ENCODE assay signal across 1 cellular context in genomic region chr14:24271134-24271833, GRCh38.
A peak's percentile ranks its signal among the peaks of the same experiment; 100 is the strongest.
TF ChIP-seq lines count a peak whose summit lies in the region.

RABGGTA (minus strand) TSS chr14:24271597; CDS start chr14:24271115, 482 bp downstream.

TF ChIP-seq in HepG2, 621 proteins besides CTCF, POLR2A, EP300 and RAD21 (continued from another document and continues in another):
- TF ChIP-seq ZNF703 (CRISPR knock-in tag; IDR thresholded peaks at IDR 0.05; ENCODE audit: borderline replicate concordance) = peak; percentile 87; the same call in 1 of the 2 replicates
- TF ChIP-seq PATZ1 (CRISPR knock-in tag; IDR thresholded peaks at IDR 0.05) = peak; percentile 94
- peak; percentile 90 for TF ChIP-seq ZNF660 (CRISPR knock-in tag; IDR thresholded peaks at IDR 0.05; ENCODE audit: borderline replicate concordance, low read depth)
- TF ChIP-seq KIAA2018 (CRISPR knock-in tag; IDR thresholded peaks at IDR 0.05; ENCODE audit: borderline replicate concordance) = peak; percentile 99
- peak; percentile 99 for TF ChIP-seq SNAPC2 (CRISPR knock-in tag; IDR thresholded peaks at IDR 0.05)
- TF ChIP-seq FOXA3 (CRISPR knock-in tag; IDR thresholded peaks at IDR 0.05) = peak; percentile 92
- peak; percentile 82; the same call in 1 of the 2 replicates for TF ChIP-seq GFI1 (CRISPR knock-in tag; IDR thresholded peaks at IDR 0.05; ENCODE audit: borderline replicate concordance)
- peak; percentile 96 for TF ChIP-seq STAT5B (CRISPR knock-in tag; IDR thresholded peaks at IDR 0.05)
- TF ChIP-seq EEA1 (CRISPR knock-in tag; IDR thresholded peaks at IDR 0.05; ENCODE audit: borderline replicate concordance) = peak; percentile 98
- peak; percentile 94 for TF ChIP-seq ZBTB33 (CRISPR knock-in tag; IDR thresholded peaks at IDR 0.05)
- peak; percentile 62; the same call in 1 of the 2 replicates for TF ChIP-seq IRF1 (CRISPR knock-in tag; IDR thresholded peaks at IDR 0.05; ENCODE audit: low read depth)
- TF ChIP-seq YEATS2 (CRISPR knock-in tag; IDR thresholded peaks at IDR 0.05; ENCODE audit: borderline replicate concordance) = peak; percentile 98
- TF ChIP-seq U2AF2 (IDR thresholded peaks at IDR 0.05; ENCODE audit: low read depth, low read length) = peak; percentile 73; the same call in 1 of the 2 replicates
- TF ChIP-seq HBP1 (CRISPR knock-in tag; IDR thresholded peaks at IDR 0.05; ENCODE audit: low read depth) = peak; percentile 99
- peak; percentile 97 for TF ChIP-seq MXI1 (IDR thresholded peaks at IDR 0.05; ENCODE audit: borderline replicate concordance, low read depth, low read length)
- TF ChIP-seq ZNF276 (CRISPR knock-in tag; IDR thresholded peaks at IDR 0.05; ENCODE audit: low read depth) = peak; percentile 98
- TF ChIP-seq ZBTB3 (CRISPR knock-in tag; IDR thresholded peaks at IDR 0.05; ENCODE audit: borderline replicate concordance, low read depth) = no peak; the same call in 1 of the 2 replicates
- peak; percentile 60; the same call in 1 of the 2 replicates for TF ChIP-seq SP5 (CRISPR knock-in tag; IDR thresholded peaks at IDR 0.05; ENCODE audit: borderline replicate concordance, low read depth)
- peak; percentile 97; the same call in 1 of the 2 replicates for TF ChIP-seq TFDP1 (CRISPR knock-in tag; IDR thresholded peaks at IDR 0.05; ENCODE audit: borderline replicate concordance)
- peak; percentile 100 for TF ChIP-seq ZNF704 (CRISPR knock-in tag; IDR thresholded peaks at IDR 0.05; ENCODE audit: borderline replicate concordance)
- TF ChIP-seq ZNF549 (CRISPR knock-in tag; IDR thresholded peaks at IDR 0.05) = peak; percentile 89; the same call in 1 of the 2 replicates
- peak; percentile 100 for TF ChIP-seq RBM39 (IDR thresholded peaks at IDR 0.05; ENCODE audit: low read depth, low read length, poor library complexity, severe bottlenecking)
- TF ChIP-seq ZNF615 (CRISPR knock-in tag; IDR thresholded peaks at IDR 0.05; ENCODE audit: borderline replicate concordance) = 0 out of 2 replicates have a peak, but pooled peaks have one; percentile 59
- TF ChIP-seq HNRNPLL (IDR thresholded peaks at IDR 0.05; ENCODE audit: low read depth, low read length, poor library complexity, severe bottlenecking) = peak; percentile 96
- TF ChIP-seq ZNF850 (CRISPR knock-in tag; conservative IDR thresholded peaks at IDR 0.05) = no peak
- peak; percentile 99 for TF ChIP-seq MEIS2 (CRISPR knock-in tag; IDR thresholded peaks at IDR 0.05)
- 0 out of 2 replicates have a peak, but pooled peaks have one; percentile 97 for TF ChIP-seq FUBP1 (CRISPR knock-in tag; IDR thresholded peaks at IDR 0.05; ENCODE audit: borderline replicate concordance)
- TF ChIP-seq ZNF740 (CRISPR knock-in tag; IDR thresholded peaks at IDR 0.05) = peak; percentile 89
- no peak; the same call in 1 of the 2 replicates for TF ChIP-seq TGIF2 (CRISPR knock-in tag; IDR thresholded peaks at IDR 0.05)
